Comparison of ENCODE assay signal across 8 cellular contexts in the genomic region with DNA sequence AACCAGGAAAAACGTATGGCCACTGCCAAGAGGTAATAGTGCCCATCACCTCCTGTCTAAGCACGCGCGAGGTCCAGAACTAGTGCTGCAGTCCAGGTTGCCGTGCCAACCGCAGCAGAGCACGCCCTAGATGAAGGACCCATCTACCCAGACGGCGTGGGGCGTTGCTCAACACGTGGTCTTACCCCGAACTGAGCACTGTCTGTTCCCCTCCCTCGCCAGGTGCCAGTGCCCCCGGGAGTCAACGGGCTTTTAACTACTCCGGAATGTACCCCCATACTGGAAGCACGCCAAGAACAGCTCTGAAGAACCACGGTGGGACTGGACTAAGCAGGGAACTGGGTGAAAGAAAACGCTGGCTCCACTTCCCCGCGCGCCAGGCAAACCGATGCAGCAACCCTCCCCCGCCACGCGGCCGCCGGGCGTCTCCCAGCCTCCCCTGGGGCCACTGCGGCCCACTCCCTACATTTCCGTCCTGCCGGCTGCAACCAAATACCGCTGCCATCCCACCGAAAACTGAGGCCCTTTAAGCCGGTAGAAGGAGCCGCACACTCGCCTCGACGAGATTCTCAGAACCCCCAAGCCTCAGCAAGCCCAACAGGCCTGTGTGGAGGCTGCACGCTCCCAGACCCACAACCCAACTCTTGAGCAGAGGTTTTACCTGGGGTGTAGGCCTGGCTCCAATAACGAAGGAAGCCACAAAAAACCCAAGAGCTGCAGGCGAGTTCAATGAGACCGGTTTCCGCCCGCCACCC. TPM values are rescaled to one million over a fixed set of nuclear protein-coding genes. Genes with fewer than 3 reads are reported as not detected.
DNase-seq lines count a peak whose midpoint lies in the region; TF ChIP-seq lines count a peak whose summit lies in the region.

A gene (minus strand): TSS at position 734 of the 755 bp plus-strand sequence. CDS start 812 bp downstream, outside the sequence.

- H3K9me3 ChIP-seq in Caco-2 (no peaks in the 10 kb centered on the region), liver (ENCODE audit: control insufficient read depth in 4 of 4, low read length in 3 of 4) (no peaks in the 10 kb centered on the region)

- H3K36me3 Mint-ChIP-seq in Caco-2 (ENCODE audit: insufficient read depth, unreplicated experiment), result peaks cover 80% of the 10 kb centered on the region
- peaks cover 67% of the 10 kb centered on the region for H3K36me3 Mint-ChIP-seq in activated CD4-positive, alpha-beta T cell treated with anti-CD3 and anti-CD28 coated beads, Interleukin-2, amount 10 ng/mL, durations not matched to agents 7 days and 5 days (ENCODE audit: low read depth)

- H3K27me3 ChIP-seq in Caco-2 (replicated peaks; ENCODE audit: control insufficient read depth, insufficient read depth, low read length), result no peaks in the 10 kb centered on the region
- H3K27me3 ChIP-seq in H7 (ENCODE audit: control insufficient read depth, insufficient read depth, low read length), result no peaks in the 10 kb centered on the region
- H3K27me3 ChIP-seq in liver (ENCODE audit: control insufficient read depth in 4 of 4, insufficient read depth in 4 of 4, low read length in 3 of 4), result no peaks in the 10 kb centered on the region

- H3K27ac ChIP-seq in coronary artery, result peak within 1 kb of the TSS; percentile 98 to 100
- peak within 1 kb of the TSS; percentile 97 to 100 for H3K27ac ChIP-seq in liver (ENCODE audit: low read depth in 1 of 2, low read length in 2 of 2)

- H3K27ac Mint-ChIP-seq in Caco-2 (ENCODE audit: unreplicated experiment), result peak within 1 kb of the TSS; percentile 98
- H3K27ac Mint-ChIP-seq in activated CD4-positive, alpha-beta T cell treated with anti-CD3 and anti-CD28 coated beads, Interleukin-2, amount 10 ng/mL, durations not matched to agents 7 days and 5 days, result peak within 1 kb of the TSS; percentile 100

- intact Hi-C loops in Caco-2 (cut with micrococcal nuclease; ENCODE audit: unreplicated experiment), result loop anchor here (1.0 to 5.0 kb wide), 3 partner anchors 7 to 681 kb away; a partner anchor contains a TSS

- under 1% methylated on average over 45 of the region's 45 CpGs for WGBS in liver

- H3K4me1 Mint-ChIP-seq in Caco-2 (ENCODE audit: low read depth, unreplicated experiment), result peaks cover 31% of the 10 kb centered on the region
- H3K4me1 Mint-ChIP-seq in activated CD4-positive, alpha-beta T cell treated with anti-CD3 and anti-CD28 coated beads, Interleukin-2, amount 10 ng/mL, durations not matched to agents 7 days and 5 days, result peaks cover 44% of the 10 kb centered on the region

- H3K4me1 ChIP-seq in Caco-2 (peaks cover 26% of the 10 kb centered on the region), liver (ENCODE audit: control insufficient read depth in 4 of 4, insufficient read depth in 4 of 4, low read length in 3 of 4) (peaks cover 3 to 34% (median 24%) of the 10 kb centered on the region in 4 donors)

- H3K9ac ChIP-seq in liver (ENCODE audit: low read depth in 1 of 2, low read length in 2 of 2), result peak within 1 kb of the TSS; percentile 99 to 100

- H3K27me3 Mint-ChIP-seq in Caco-2 (ENCODE audit: insufficient read depth, unreplicated experiment), result no peaks in the 10 kb centered on the region
- H3K27me3 Mint-ChIP-seq in activated CD4-positive, alpha-beta T cell treated with anti-CD3 and anti-CD28 coated beads, Interleukin-2, amount 10 ng/mL, durations not matched to agents 7 days and 5 days, result no peaks in the 10 kb centered on the region

- H3K4me3 ChIP-seq in Caco-2 (ENCODE audit: low read depth, low read length) (peak within 1 kb of the TSS; percentile 85), H7 (ENCODE audit: insufficient read depth, low read depth, low read length) (peak within 1 kb of the TSS; percentile 98), coronary artery (peak within 1 kb of the TSS; percentile 94), liver (ENCODE audit: low read depth in 1 of 3, low read length in 3 of 3) (peak within 1 kb of the TSS; percentile 81 to 98 (median 87))

- TF ChIP-seq RAD21 in liver (IDR thresholded peaks at IDR 0.05), result no peak

- CTCF ChIA-PET in Caco-2 (lab: Charles Lee), result interaction anchor here (0.6 to 1.5 kb wide), 15 partner anchors 7 to 1732 kb away, joined by 3 to 8 read pairs (median 4); no protein-coding TSS in a partner anchor
- CTCF ChIA-PET in activated CD4-positive, alpha-beta T cell treated with anti-CD3 and anti-CD28 coated beads, Interleukin-2, amount 10 ng/mL, durations not matched to agents 7 days and 5 days (lab: Charles Lee), result interaction anchor here (0.7 to 2.2 kb wide), 4 partner anchors 8 to 24 kb away, joined by 3 to 12 read pairs (median 6); no protein-coding TSS in a partner anchor

- POLR2A ChIA-PET in Caco-2 (lab: Charles Lee), result interaction anchor here (0.6 to 1.3 kb wide), 25 partner anchors 8 to 1804 kb away, joined by 3 to 55 read pairs (median 5); a partner anchor contains a TSS
- POLR2A ChIA-PET in activated CD4-positive, alpha-beta T cell treated with anti-CD3 and anti-CD28 coated beads, Interleukin-2, amount 10 ng/mL, durations not matched to agents 7 days and 5 days (lab: Charles Lee), result interaction anchor here (0.6 to 1.0 kb wide), 5 partner anchors 8 to 204 kb away, joined by 3 to 5 read pairs (median 4); no protein-coding TSS in a partner anchor

- DNase-seq in Caco-2 (peak; percentile 60 to 72), H7 (no peak), NCI-H2029 (lab: John Stamatoyannopoulos, UW) (peak; percentile 64), coronary artery (ENCODE audit: low spot score) (peak; percentile 86), NCI-H2196 (lab: John Stamatoyannopoulos, UW; ENCODE audit: unreplicated experiment) (no peak)
- peak; percentile 77 for DNase-seq in activated CD4-positive, alpha-beta T cell treated with anti-CD3 and anti-CD28 coated beads, Interleukin-2, amount 10 ng/mL, durations not matched to agents 7 days and 5 days
- peak; percentile 77 for DNase-seq in stimulated activated CD4-positive, alpha-beta T cell treated with anti-CD3 and anti-CD28 coated beads, Interleukin-4, amount 100 ng/mL, for 24 hours

- TF ChIP-seq CTCF in Caco-2 (IDR thresholded peaks at IDR 0.05; ENCODE audit: insufficient read depth in 1 of 2, low read depth in 1 of 2, low read length in 1 of 2, severe bottlenecking in 1 of 2, unreplicated experiment in 1 of 2) (no peak), coronary artery (IDR thresholded peaks at IDR 0.05) (no peak), liver (IDR thresholded peaks at IDR 0.05; ENCODE audit: low read depth, low read length, missing input control) (no peak)

- H3K36me3 ChIP-seq in Caco-2 (ENCODE audit: control insufficient read depth, insufficient read depth, low read length) (peaks cover 21% of the 10 kb centered on the region), H7 (replicated peaks; ENCODE audit: control insufficient read depth, insufficient read depth, low read length) (peaks cover 44% of the 10 kb centered on the region), liver (ENCODE audit: control insufficient read depth in 4 of 4, insufficient read depth in 3 of 4, low read depth in 1 of 4, low read length in 3 of 4) (peaks cover 11 to 43% (median 37%) of the 10 kb centered on the region in 4 donors)

- peak within 1 kb of the TSS; percentile 84 for H3K4me3 Mint-ChIP-seq in Caco-2 (ENCODE audit: unreplicated experiment)
- peak within 1 kb of the TSS; percentile 100 for H3K4me3 Mint-ChIP-seq in activated CD4-positive, alpha-beta T cell treated with anti-CD3 and anti-CD28 coated beads, Interleukin-2, amount 10 ng/mL, durations not matched to agents 7 days and 5 days

- no peaks in the 10 kb centered on the region for H3K9me3 Mint-ChIP-seq in Caco-2 (ENCODE audit: unreplicated experiment)
- no peaks in the 10 kb centered on the region for H3K9me3 Mint-ChIP-seq in activated CD4-positive, alpha-beta T cell treated with anti-CD3 and anti-CD28 coated beads, Interleukin-2, amount 10 ng/mL, durations not matched to agents 7 days and 5 days

- TSS peak; percentile 23 for BruUV-seq in Caco-2 (replicated peaks; lab: Mats Ljungman, UMichigan)

TF ChIP-seq in liver, 16 proteins besides CTCF, POLR2A, EP300 and RAD21 (continues in another document):
- TF ChIP-seq HNF4A (conservative IDR thresholded peaks at IDR 0.05) (no peak), JUND (IDR thresholded peaks at IDR 0.05) (peak in 1 of 2 donors; percentile 20), TAF1 (conservative IDR thresholded peaks at IDR 0.05) (peak; percentile 76), FOXA1 (IDR thresholded peaks at IDR 0.05) (no peak), RXRA (IDR thresholded peaks at IDR 0.05) (no peak), YY1 (IDR thresholded peaks at IDR 0.05) (no peak)
- TF ChIP-seq, protein P1, sequence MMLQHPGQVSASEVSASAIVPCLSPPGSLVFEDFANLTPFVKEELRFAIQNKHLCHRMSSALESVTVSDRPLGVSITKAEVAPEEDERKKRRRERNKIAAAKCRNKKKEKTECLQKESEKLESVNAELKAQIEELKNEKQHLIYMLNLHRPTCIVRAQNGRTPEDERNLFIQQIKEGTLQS (IDR thresholded peaks at IDR 0.05), result no peak
- TF ChIP-seq, protein P2, sequence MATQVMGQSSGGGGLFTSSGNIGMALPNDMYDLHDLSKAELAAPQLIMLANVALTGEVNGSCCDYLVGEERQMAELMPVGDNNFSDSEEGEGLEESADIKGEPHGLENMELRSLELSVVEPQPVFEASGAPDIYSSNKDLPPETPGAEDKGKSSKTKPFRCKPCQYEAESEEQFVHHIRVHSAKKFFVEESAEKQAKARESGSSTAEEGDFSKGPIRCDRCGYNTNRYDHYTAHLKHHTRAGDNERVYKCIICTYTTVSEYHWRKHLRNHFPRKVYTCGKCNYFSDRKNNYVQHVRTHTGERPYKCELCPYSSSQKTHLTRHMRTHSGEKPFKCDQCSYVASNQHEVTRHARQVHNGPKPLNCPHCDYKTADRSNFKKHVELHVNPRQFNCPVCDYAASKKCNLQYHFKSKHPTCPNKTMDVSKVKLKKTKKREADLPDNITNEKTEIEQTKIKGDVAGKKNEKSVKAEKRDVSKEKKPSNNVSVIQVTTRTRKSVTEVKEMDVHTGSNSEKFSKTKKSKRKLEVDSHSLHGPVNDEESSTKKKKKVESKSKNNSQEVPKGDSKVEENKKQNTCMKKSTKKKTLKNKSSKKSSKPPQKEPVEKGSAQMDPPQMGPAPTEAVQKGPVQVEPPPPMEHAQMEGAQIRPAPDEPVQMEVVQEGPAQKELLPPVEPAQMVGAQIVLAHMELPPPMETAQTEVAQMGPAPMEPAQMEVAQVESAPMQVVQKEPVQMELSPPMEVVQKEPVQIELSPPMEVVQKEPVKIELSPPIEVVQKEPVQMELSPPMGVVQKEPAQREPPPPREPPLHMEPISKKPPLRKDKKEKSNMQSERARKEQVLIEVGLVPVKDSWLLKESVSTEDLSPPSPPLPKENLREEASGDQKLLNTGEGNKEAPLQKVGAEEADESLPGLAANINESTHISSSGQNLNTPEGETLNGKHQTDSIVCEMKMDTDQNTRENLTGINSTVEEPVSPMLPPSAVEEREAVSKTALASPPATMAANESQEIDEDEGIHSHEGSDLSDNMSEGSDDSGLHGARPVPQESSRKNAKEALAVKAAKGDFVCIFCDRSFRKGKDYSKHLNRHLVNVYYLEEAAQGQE (IDR thresholded peaks at IDR 0.05), result peak; percentile 96

RNA-seq across cellular contexts. Expression of the gene that starts here (rescaled TPM):
- total RNA-seq in Caco-2 (2022), result 1,923 and 2,051 TPM in 2 replicates
- 2,498 and 3,375 TPM in 2 replicates for total RNA-seq in H7 (2014; rRNA removed; shearing (Covaris generic))
- total RNA-seq in activated CD4-positive, alpha-beta T cell treated with anti-CD3 and anti-CD28 coated beads, Interleukin-2, amount 10 ng/mL, durations not matched to agents 7 days and 5 days, result 1,000 to 10,000 TPM; 2,083 to 2,541 TPM
- 1,000 to 10,000 TPM; 1,425 to 1,445 TPM for total RNA-seq in liver
- 100 to 1,000 TPM; 215 to 518 TPM for polyA plus RNA-seq in liver

Comparison
In these comparisons a context has a peak if more than half of its experiments do, and no peak if none do; other contexts are left out.
1. DNase-seq: peak in Caco-2 (2 of 2), NCI-H2029 (single experiment), activated CD4-positive, alpha-beta T cell treated with anti-CD3 and anti-CD28 coated beads, Interleukin-2, amount 10 ng/mL, durations not matched to agents 7 days and 5 days (single experiment), coronary artery (single experiment) and stimulated activated CD4-positive, alpha-beta T cell treated with anti-CD3 and anti-CD28 coated beads, Interleukin-4, amount 100 ng/mL, for 24 hours (single experiment); none in H7 (single experiment) and NCI-H2196 (single experiment).
2. Peak in every context shown above with its lines, with median percentiles within 50 percentile points of each other: H3K4me3 ChIP-seq.